22 cellular contexts compared by ENCODE assay signal in the genomic region with DNA sequence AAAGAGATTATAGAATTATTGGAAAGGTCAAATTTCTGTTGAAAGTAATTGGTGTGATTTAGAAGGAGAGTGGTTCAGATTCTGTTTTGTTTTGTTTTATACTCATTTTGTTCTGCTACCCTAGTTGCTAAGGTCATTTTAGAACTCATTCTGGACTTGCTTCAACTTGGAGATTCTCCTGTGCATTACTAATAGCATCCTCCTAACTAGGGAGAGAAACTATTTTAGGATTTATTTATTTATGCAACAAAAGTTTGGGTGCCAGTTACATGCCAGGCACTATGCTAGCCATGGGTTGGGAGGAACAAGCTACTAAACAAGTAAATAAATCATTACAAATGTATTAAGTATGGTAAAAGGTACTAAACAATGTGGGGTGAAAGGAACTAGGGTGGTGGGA.
"Had no signal": no experiment of that assay in that cellular context is flagged by ENCODE, and none has a peak within 500 bp of the region (broad histone marks: within the 10 kb centered on the region; RNA-seq: fewer than 3 reads in every experiment).

No MANE protein-coding gene starts in this region.

- H3K36me3 ChIP-seq: left ventricle myocardium inferior, neural progenitor cell, spleen, tibial artery had no signal

- ATAC-seq: naive thymus-derived CD4-positive, alpha-beta T cell; stimulated activated naive CD8-positive, alpha-beta T cell treated with anti-CD3 and anti-CD28 coated beads, Interleukin-15, Interleukin-2, amounts not matched to agents 100 U/mL and 50 U/mL, for 24 hours; WTC11 had no signal

- H3K4me3 ChIP-seq: coronary artery, left ventricle myocardium inferior, neural progenitor cell, spleen, tibial artery had no signal

- H3K27ac ChIP-seq: coronary artery, left ventricle myocardium inferior, neural progenitor cell, spleen had no signal

- H3K27me3 ChIP-seq: neural progenitor cell, tibial artery had no signal

- H3K4me1 ChIP-seq: spleen had no signal

- DNase-seq: activated CD4-positive, alpha-beta memory T cell treated with anti-CD3 and anti-CD28 coated beads for 36 hours; activated CD4-positive, alpha-beta T cell treated with anti-CD3 and anti-CD28 coated beads for 4 hours; activated effector memory CD4-positive, alpha-beta T cell treated with anti-CD3 and anti-CD28 coated beads, Interleukin-2, amount 50 U/mL, for 16 hours; activated naive CD4-positive, alpha-beta T cell treated with anti-CD3 and anti-CD28 coated beads, Interleukin-2, amount 10 ng/mL, durations not matched to agents 7 days and 5 days; activated T-cell treated with anti-CD3 and anti-CD28 coated beads for 4 hours; amygdala; cerebellar nuclear complex; foreskin melanocyte; glutamatergic neuron; hippocampal formation; kidney glomerular epithelial cell; left ventricle myocardium inferior; naive thymus-derived CD4-positive, alpha-beta T cell; retina; spleen; stimulated activated CD4-positive, alpha-beta T cell treated with anti-CD3 and anti-CD28 coated beads, Interleukin-4, amount 100 ng/mL, for 4 hours; stimulated activated naive CD8-positive, alpha-beta T cell treated with anti-CD3 and anti-CD28 coated beads, Interleukin-15, Interleukin-2, amounts not matched to agents 100 U/mL and 50 U/mL, for 24 hours; T-helper 9 cell; tibial artery had no signal

- H3K9me3 Mint-ChIP-seq: activated CD4-positive, alpha-beta memory T cell treated with anti-CD3 and anti-CD28 coated beads for 36 hours; activated naive CD4-positive, alpha-beta T cell treated with anti-CD3 and anti-CD28 coated beads, Interleukin-2, amount 10 ng/mL, durations not matched to agents 7 days and 5 days had no signal

- H3K4me3 Mint-ChIP-seq: activated CD4-positive, alpha-beta memory T cell treated with anti-CD3 and anti-CD28 coated beads for 36 hours; activated naive CD4-positive, alpha-beta T cell treated with anti-CD3 and anti-CD28 coated beads, Interleukin-2, amount 10 ng/mL, durations not matched to agents 7 days and 5 days; naive thymus-derived CD4-positive, alpha-beta T cell; neural progenitor cell; WTC11 had no signal

- H3K27ac Mint-ChIP-seq: activated CD4-positive, alpha-beta memory T cell treated with anti-CD3 and anti-CD28 coated beads for 36 hours; activated naive CD4-positive, alpha-beta T cell treated with anti-CD3 and anti-CD28 coated beads, Interleukin-2, amount 10 ng/mL, durations not matched to agents 7 days and 5 days; naive thymus-derived CD4-positive, alpha-beta T cell; neural progenitor cell; WTC11 had no signal

- H3K4me1 Mint-ChIP-seq: activated naive CD4-positive, alpha-beta T cell treated with anti-CD3 and anti-CD28 coated beads, Interleukin-2, amount 10 ng/mL, durations not matched to agents 7 days and 5 days had no signal

- H3K9me3 ChIP-seq: left ventricle myocardium inferior, tibial artery had no signal

- H3K36me3 Mint-ChIP-seq: activated CD4-positive, alpha-beta memory T cell treated with anti-CD3 and anti-CD28 coated beads for 36 hours; activated naive CD4-positive, alpha-beta T cell treated with anti-CD3 and anti-CD28 coated beads, Interleukin-2, amount 10 ng/mL, durations not matched to agents 7 days and 5 days; naive thymus-derived CD4-positive, alpha-beta T cell had no signal
